In genomic region chr3:197516517-197516889, GRCh38 we compare ENCODE assay signal across 9 cellular contexts. TPM values are rescaled to one million over a fixed set of nuclear protein-coding genes. Genes with fewer than 3 reads are reported as not detected.
DNase-seq lines count a peak whose midpoint lies in the region; ATAC-seq and TF ChIP-seq lines count a peak whose summit lies in the region.
"Had no signal": no experiment of that assay in that cellular context is flagged by ENCODE, and none has a peak within 500 bp of the region (broad histone marks: within the 10 kb centered on the region; RNA-seq: fewer than 3 reads in every experiment).

No MANE protein-coding gene starts in this region.

- intact Hi-C loops in CD8-positive, alpha-beta T cell (cut with DNase I, micrococcal nuclease) = loop anchor here (10.0 kb wide), 2 partner anchors 512 to 952 kb away; partner anchors contain the start of genes FBXO45 (in 1 of the 2) and WDR53 (in 1 of the 2)
- intact Hi-C loops in transverse colon (cut with DNase I; ENCODE audit: low total_unique reads) (no loop called here), upper lobe of right lung (cut with DNase I) (loop anchor here (10.0 kb wide), 1 partner anchor 262 kb away; no protein-coding TSS in a partner anchor)

- no peaks in the 10 kb centered on the region for H3K9me3 Mint-ChIP-seq in CD8-positive, alpha-beta T cell
- no peaks in the 10 kb centered on the region for H3K9me3 Mint-ChIP-seq in neural crest cell
- H3K9me3 Mint-ChIP-seq: dendritic cell treated with granulocyte-macrophage colony-stimulating factor and Interleukin-4, amounts not matched to agents 40 ng/mL and 50 ng/mL, for 4 days had no signal

- CTCF ChIA-PET in CD8-positive, alpha-beta T cell (lab: Charles Lee) = no interaction called here

- H3K4me1 Mint-ChIP-seq in CD8-positive, alpha-beta T cell (ENCODE audit: low read depth) = peaks cover 9% of the 10 kb centered on the region
- peaks cover 19% of the 10 kb centered on the region for H3K4me1 Mint-ChIP-seq in neural crest cell

- no peak overlapping the region for H3K4me3 ChIP-seq in CD8-positive, alpha-beta T cell (ENCODE audit: low read depth, low read length)
- no peak overlapping the region for H3K4me3 ChIP-seq in astrocyte of the cerebellum (ENCODE audit: low read depth, low read length)
- H3K4me3 ChIP-seq in transverse colon = no peak overlapping the region
- H3K4me3 ChIP-seq in upper lobe of right lung = no peak overlapping the region

- POLR2A ChIA-PET in CD8-positive, alpha-beta T cell (lab: Charles Lee) = no interaction called here

- TF ChIP-seq CTCF in CD8-positive, alpha-beta T cell (IDR thresholded peaks at IDR 0.05) = no peak
- no peak for TF ChIP-seq CTCF in astrocyte of the cerebellum (IDR thresholded peaks at IDR 0.05; ENCODE audit: low read depth, low read length, missing control alignments)
- no peak for TF ChIP-seq CTCF in neural crest cell (conservative IDR thresholded peaks at IDR 0.05)
- no peak for TF ChIP-seq CTCF in transverse colon (IDR thresholded peaks at IDR 0.05)
- no peak for TF ChIP-seq CTCF in upper lobe of right lung (IDR thresholded peaks at IDR 0.05)

- ATAC-seq in CD8-positive, alpha-beta T cell = peak; percentile 45
- ATAC-seq in GM19463 (IDR thresholded peaks at IDR 0.05; ENCODE audit: unreplicated experiment) = no peak
- ATAC-seq in HG02759 (IDR thresholded peaks at IDR 0.05; ENCODE audit: unreplicated experiment) = no peak
- no peak for ATAC-seq in upper lobe of right lung

- no peak for DNase-seq in CD8-positive, alpha-beta T cell
- DNase-seq in NCI-H2171 (lab: John Stamatoyannopoulos, UW) (peak; percentile 76), astrocyte of the cerebellum (ENCODE audit: low read depth) (peak; percentile 78), neural crest cell (ENCODE audit: low read depth, low spot score) (no peak), transverse colon (no peak), upper lobe of right lung (no peak)

- no peaks in the 10 kb centered on the region for H3K27me3 ChIP-seq in CD8-positive, alpha-beta T cell (ENCODE audit: insufficient read depth, low read length)
- H3K27me3 ChIP-seq in transverse colon (no peaks in the 10 kb centered on the region), upper lobe of right lung (no peaks in the 10 kb centered on the region)

- H3K36me3 Mint-ChIP-seq in CD8-positive, alpha-beta T cell = peaks cover 58% of the 10 kb centered on the region
- peaks cover 5% of the 10 kb centered on the region for H3K36me3 Mint-ChIP-seq in neural crest cell (ENCODE audit: low read depth)

- WGBS in transverse colon (ENCODE audit: low coverage in 1 of 2), 2 donors = 20 to 74% methylated on average over 1 to 6 of the region's 6 CpGs

- peaks cover 14% of the 10 kb centered on the region for H3K36me3 ChIP-seq in CD8-positive, alpha-beta T cell (ENCODE audit: insufficient read depth, low read length)
- H3K36me3 ChIP-seq in transverse colon = no peaks in the 10 kb centered on the region
- no peaks in the 10 kb centered on the region for H3K36me3 ChIP-seq in upper lobe of right lung

- in situ Hi-C loops in astrocyte of the cerebellum (cut with HindIII; ENCODE audit: low sequenced_read_pairs) (loop anchor here (10.0 kb wide), 1 partner anchor 58 kb away; no protein-coding TSS in a partner anchor), transverse colon (cut with MboI; ENCODE audit: low pct_ligation_motif_present in 1 of 4, low pct_unique_long_range_greater_than_20kb in 1 of 4, low sequenced_read_pairs in 3 of 4) (loop anchor here in 2 of 4 donors (10.0 to 25.0 kb wide), 2 partner anchors 254 to 262 kb away; no protein-coding TSS in a partner anchor)

- TF ChIP-seq EP300 in transverse colon (IDR thresholded peaks at IDR 0.05; ENCODE audit: low read depth) = no peak

- peak overlapping the region; percentile 42 for H3K27ac Mint-ChIP-seq in CD8-positive, alpha-beta T cell
- H3K27ac Mint-ChIP-seq in neural crest cell (ENCODE audit: unreplicated experiment) = peak overlapping the region; percentile 28
- H3K27ac Mint-ChIP-seq: dendritic cell treated with granulocyte-macrophage colony-stimulating factor and Interleukin-4, amounts not matched to agents 40 ng/mL and 50 ng/mL, for 4 days had no signal

- peak overlapping the region; percentile 53 for H3K27ac ChIP-seq in CD8-positive, alpha-beta T cell (ENCODE audit: low read depth, low read length)
- no peak overlapping the region for H3K27ac ChIP-seq in transverse colon
- H3K27ac ChIP-seq in upper lobe of right lung = no peak overlapping the region

- TF ChIP-seq POLR2A in transverse colon (IDR thresholded peaks at IDR 0.05) = no peak

- no peak overlapping the region for H3K4me3 Mint-ChIP-seq in CD8-positive, alpha-beta T cell
- H3K4me3 Mint-ChIP-seq in neural crest cell = no peak overlapping the region
- H3K4me3 Mint-ChIP-seq: dendritic cell treated with granulocyte-macrophage colony-stimulating factor and Interleukin-4, amounts not matched to agents 40 ng/mL and 50 ng/mL, for 4 days had no signal

- no peaks in the 10 kb centered on the region for H3K9me3 ChIP-seq in CD8-positive, alpha-beta T cell (ENCODE audit: low read length)
- H3K9me3 ChIP-seq in transverse colon (no peaks in the 10 kb centered on the region), upper lobe of right lung (no peaks in the 10 kb centered on the region)

- peaks cover 9% of the 10 kb centered on the region for H3K4me1 ChIP-seq in CD8-positive, alpha-beta T cell (ENCODE audit: insufficient read depth, low read length)
- H3K4me1 ChIP-seq in transverse colon = peaks cover 12 to 25% (median 22%) of the 10 kb centered on the region in 4 donors
- peaks cover 3% of the 10 kb centered on the region for H3K4me1 ChIP-seq in upper lobe of right lung

- no peaks in the 10 kb centered on the region for H3K27me3 Mint-ChIP-seq in CD8-positive, alpha-beta T cell (ENCODE audit: low read depth)
- no peaks in the 10 kb centered on the region for H3K27me3 Mint-ChIP-seq in neural crest cell (ENCODE audit: low read depth)
- H3K27me3 Mint-ChIP-seq: dendritic cell treated with granulocyte-macrophage colony-stimulating factor and Interleukin-4, amounts not matched to agents 40 ng/mL and 50 ng/mL, for 4 days had no signal

RNA-seq across cellular contexts. Expression of gene BDH1, which starts 39.3 kb away (rescaled TPM):
- 10 to 100 TPM; 13.6 to 14.0 TPM for total RNA-seq in CD8-positive, alpha-beta T cell
- total RNA-seq in neural crest cell (28.7 and 32.2 TPM in 2 replicates), transverse colon (100 to 1,000 TPM; 127 to 258 (median 197) TPM), upper lobe of right lung (12.5 TPM)

Comparison
In these comparisons a context has a peak if more than half of its experiments do, and no peak if none do; other contexts are left out.
1. DNase-seq: peak in NCI-H2171 (single experiment) and astrocyte of the cerebellum (single experiment); none in CD8-positive, alpha-beta T cell (0 of 7), neural crest cell (single experiment), transverse colon (single experiment) and upper lobe of right lung (single experiment).